1 cellular context compared by ENCODE assay signal in genomic region chr21:35038772-35039145, GRCh38.
TF ChIP-seq lines count a peak whose summit lies in the region.

No MANE protein-coding gene starts in this region.

TF ChIP-seq in HepG2, 621 proteins besides CTCF, POLR2A, EP300 and RAD21 (continued from another document):
- TF ChIP-seq ZKSCAN5 (CRISPR knock-in tag; IDR thresholded peaks at IDR 0.05), result no peak
